28 cellular contexts compared by ENCODE assay signal in genomic region chr13:107347641-107348369, GRCh38.
"Had no signal": no experiment of that assay in that cellular context is flagged by ENCODE, and none has a peak within 500 bp of the region (broad histone marks: within the 10 kb centered on the region; RNA-seq: fewer than 3 reads in every experiment).

No MANE protein-coding gene starts in this region.

- DNase-seq: activated CD4-positive, alpha-beta T cell treated with anti-CD3 and anti-CD28 coated beads for 1 hour; activated CD4-positive, alpha-beta T cell treated with anti-CD3 and anti-CD28 coated beads, Interleukin-2, amount 50 U/mL, for 1 hour; activated CD8-positive, alpha-beta T cell treated with anti-CD3 and anti-CD28 coated beads for 36 hours; activated naive CD8-positive, alpha-beta T cell treated with anti-CD3 and anti-CD28 coated beads, Interleukin-2, amount 50 U/mL, for 24 hours; activated T-cell treated with anti-CD3 and anti-CD28 coated beads, Interleukin-2, amount 50 U/mL, for 4 hours; anterior cingulate cortex; dermis blood vessel endothelial cell; effector CD4-positive, alpha-beta T cell; foreskin keratinocyte; heart left ventricle; hypothalamus; immature natural killer cell; left lung; lower lobe of right lung; mesendoderm; right cardiac atrium; spleen; stimulated activated CD4-positive, alpha-beta T cell treated with anti-CD3 and anti-CD28 coated beads, Interleukin-4, amount 100 ng/mL, for 1 hour; T-helper 2 cell had no signal

- H3K36me3 Mint-ChIP-seq: activated naive CD4-positive, alpha-beta T cell treated with anti-CD3 and anti-CD28 coated beads, Interleukin-2, amount 50 U/mL, for 24 hours; immature natural killer cell; natural killer cell treated with Interleukin-12 subunit alpha and Interleukin-12 subunit beta and Interleukin-15 and Interleukin-18, amount 100 ng/mL, for 72 hours; type B pancreatic cell had no signal

- H3K27ac Mint-ChIP-seq: activated CD8-positive, alpha-beta T cell treated with anti-CD3 and anti-CD28 coated beads for 36 hours; activated naive CD4-positive, alpha-beta T cell treated with anti-CD3 and anti-CD28 coated beads, Interleukin-2, amount 50 U/mL, for 24 hours; activated naive CD8-positive, alpha-beta T cell treated with anti-CD3 and anti-CD28 coated beads, Interleukin-2, amount 50 U/mL, for 24 hours; activated T-helper 17 cell treated with anti-CD3 and anti-CD28 coated beads, Interleukin-2, amount 50 U/mL, for 72 hours; immature natural killer cell; natural killer cell treated with Interleukin-12 subunit alpha and Interleukin-12 subunit beta and Interleukin-15 and Interleukin-18, amount 100 ng/mL, for 72 hours; stimulated activated naive CD8-positive, alpha-beta T cell treated with anti-CD3 and anti-CD28 coated beads, Interleukin-15, Interleukin-2, amounts not matched to agents 100 ng/mL and 50 ng/mL, for 24 hours; type B pancreatic cell; WTC11 had no signal

- H3K4me1 Mint-ChIP-seq: activated naive CD4-positive, alpha-beta T cell treated with anti-CD3 and anti-CD28 coated beads, Interleukin-2, amount 50 U/mL, for 24 hours; activated naive CD8-positive, alpha-beta T cell treated with anti-CD3 and anti-CD28 coated beads, Interleukin-2, amount 50 U/mL, for 24 hours; activated T-helper 17 cell treated with anti-CD3 and anti-CD28 coated beads, Interleukin-2, amount 50 U/mL, for 72 hours; central memory CD8-positive, alpha-beta T cell; immature natural killer cell had no signal

- H3K4me3 ChIP-seq: heart left ventricle, left lung, lower lobe of right lung, spleen, thoracic aorta, uterus had no signal

- H3K9me3 Mint-ChIP-seq: activated naive CD4-positive, alpha-beta T cell treated with anti-CD3 and anti-CD28 coated beads, Interleukin-2, amount 50 U/mL, for 24 hours; type B pancreatic cell had no signal

- H3K4me3 Mint-ChIP-seq: activated CD8-positive, alpha-beta T cell treated with anti-CD3 and anti-CD28 coated beads for 36 hours; activated naive CD4-positive, alpha-beta T cell treated with anti-CD3 and anti-CD28 coated beads, Interleukin-2, amount 50 U/mL, for 24 hours; activated naive CD8-positive, alpha-beta T cell treated with anti-CD3 and anti-CD28 coated beads, Interleukin-2, amount 50 U/mL, for 24 hours; activated T-cell treated with anti-CD3 and anti-CD28 coated beads, Interleukin-2, amount 50 U/mL, for 4 hours; activated T-helper 17 cell treated with anti-CD3 and anti-CD28 coated beads, Interleukin-2, amount 50 U/mL, for 72 hours; central memory CD8-positive, alpha-beta T cell; immature natural killer cell; natural killer cell treated with Interleukin-12 subunit alpha and Interleukin-12 subunit beta and Interleukin-15 and Interleukin-18, amount 100 ng/mL, for 72 hours; stimulated activated naive CD8-positive, alpha-beta T cell treated with anti-CD3 and anti-CD28 coated beads, Interleukin-15, Interleukin-2, amounts not matched to agents 100 ng/mL and 50 ng/mL, for 24 hours; type B pancreatic cell; WTC11 had no signal

- H3K27me3 Mint-ChIP-seq: activated CD8-positive, alpha-beta T cell treated with anti-CD3 and anti-CD28 coated beads for 36 hours; activated naive CD4-positive, alpha-beta T cell treated with anti-CD3 and anti-CD28 coated beads, Interleukin-2, amount 50 U/mL, for 24 hours; activated naive CD8-positive, alpha-beta T cell treated with anti-CD3 and anti-CD28 coated beads, Interleukin-2, amount 50 U/mL, for 24 hours; activated T-helper 17 cell treated with anti-CD3 and anti-CD28 coated beads, Interleukin-2, amount 50 U/mL, for 72 hours; central memory CD8-positive, alpha-beta T cell; natural killer cell treated with Interleukin-12 subunit alpha and Interleukin-12 subunit beta and Interleukin-15 and Interleukin-18, amount 100 ng/mL, for 72 hours; stimulated activated naive CD8-positive, alpha-beta T cell treated with anti-CD3 and anti-CD28 coated beads, Interleukin-15, Interleukin-2, amounts not matched to agents 100 ng/mL and 50 ng/mL, for 24 hours; type B pancreatic cell had no signal

- ATAC-seq: activated CD8-positive, alpha-beta T cell treated with anti-CD3 and anti-CD28 coated beads for 36 hours; activated naive CD8-positive, alpha-beta T cell treated with anti-CD3 and anti-CD28 coated beads, Interleukin-2, amount 50 U/mL, for 24 hours; activated T-cell treated with anti-CD3 and anti-CD28 coated beads, Interleukin-2, amount 50 U/mL, for 4 hours; activated T-helper 17 cell treated with anti-CD3 and anti-CD28 coated beads, Interleukin-2, amount 50 U/mL, for 72 hours; foreskin keratinocyte; heart left ventricle; left lung; natural killer cell treated with Interleukin-12 subunit alpha and Interleukin-12 subunit beta and Interleukin-15 and Interleukin-18, amount 100 ng/mL, for 72 hours; right cardiac atrium; WTC11 had no signal
